Comparison of ENCODE assay signal across 1 cellular context in genomic region chr12:130583800-130584199, GRCh38.
TF ChIP-seq lines count a peak whose summit lies in the region.

No MANE protein-coding gene starts in this region.

TF ChIP-seq in HEK293, 187 proteins besides CTCF, POLR2A, EP300 and RAD21 (continued from another document):
- TF ChIP-seq ZNF148 (tag by site-specific recombination; IDR thresholded peaks at IDR 0.05; ENCODE audit: borderline replicate concordance) = peak; percentile 95
- TF ChIP-seq ZNF670 (tag by site-specific recombination; IDR thresholded peaks at IDR 0.05; ENCODE audit: low read depth) = peak; percentile 79; the same call in 1 of the 2 replicates
- TF ChIP-seq ZNF707 (tag by site-specific recombination; IDR thresholded peaks at IDR 0.05) = peak; percentile 55; the same call in 1 of the 2 replicates
- TF ChIP-seq, protein P1, sequence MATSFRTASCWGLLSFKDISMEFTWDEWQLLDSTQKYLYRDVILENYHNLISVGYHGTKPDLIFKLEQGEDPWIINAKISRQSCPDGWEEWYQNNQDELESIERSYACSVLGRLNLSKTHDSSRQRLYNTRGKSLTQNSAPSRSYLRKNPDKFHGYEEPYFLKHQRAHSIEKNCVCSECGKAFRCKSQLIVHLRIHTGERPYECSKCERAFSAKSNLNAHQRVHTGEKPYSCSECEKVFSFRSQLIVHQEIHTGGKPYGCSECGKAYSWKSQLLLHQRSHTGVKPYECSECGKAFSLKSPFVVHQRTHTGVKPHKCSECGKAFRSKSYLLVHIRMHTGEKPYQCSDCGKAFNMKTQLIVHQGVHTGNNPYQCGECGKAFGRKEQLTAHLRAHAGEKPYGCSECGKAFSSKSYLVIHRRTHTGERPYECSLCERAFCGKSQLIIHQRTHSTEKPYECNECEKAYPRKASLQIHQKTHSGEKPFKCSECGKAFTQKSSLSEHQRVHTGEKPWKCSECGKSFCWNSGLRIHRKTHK (tag by site-specific recombination; IDR thresholded peaks at IDR 0.05) = peak; percentile 41; the same call in 1 of the 2 replicates
- TF ChIP-seq, protein P2, sequence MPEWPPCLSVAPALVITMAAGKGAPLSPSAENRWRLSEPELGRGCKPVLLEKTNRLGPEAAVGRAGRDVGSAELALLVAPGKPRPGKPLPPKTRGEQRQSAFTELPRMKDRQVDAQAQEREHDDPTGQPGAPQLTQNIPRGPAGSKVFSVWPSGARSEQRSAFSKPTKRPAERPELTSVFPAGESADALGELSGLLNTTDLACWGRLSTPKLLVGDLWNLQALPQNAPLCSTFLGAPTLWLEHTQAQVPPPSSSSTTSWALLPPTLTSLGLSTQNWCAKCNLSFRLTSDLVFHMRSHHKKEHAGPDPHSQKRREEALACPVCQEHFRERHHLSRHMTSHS (tag by site-specific recombination; IDR thresholded peaks at IDR 0.05) = 0 out of 2 replicates have a peak, but pooled peaks have one; percentile 77
- TF ChIP-seq ZNF292 (tag by site-specific recombination; IDR thresholded peaks at IDR 0.05; ENCODE audit: borderline replicate concordance, low read depth) = no peak
- TF ChIP-seq ZNF571 (tag by site-specific recombination; IDR thresholded peaks at IDR 0.05) = 0 out of 2 replicates have a peak, but pooled peaks have one; percentile 19
- TF ChIP-seq ZNF223 (tag by site-specific recombination; IDR thresholded peaks at IDR 0.05) = no peak
- TF ChIP-seq ZNF692 (tag by site-specific recombination; IDR thresholded peaks at IDR 0.05) = no peak
- TF ChIP-seq ZNF621 (tag by site-specific recombination; IDR thresholded peaks at IDR 0.05) = peak; percentile 84; the same call in 1 of the 2 replicates
- TF ChIP-seq ZNF654 (tag by site-specific recombination; IDR thresholded peaks at IDR 0.05; ENCODE audit: low read depth) = no peak
- no peak for TF ChIP-seq ZNF830 (tag by site-specific recombination; IDR thresholded peaks at IDR 0.05; ENCODE audit: low read depth)
- peak; percentile 55; the same call in 1 of the 2 replicates for TF ChIP-seq ZNF248 (tag by site-specific recombination; IDR thresholded peaks at IDR 0.05)
- TF ChIP-seq, protein P3, sequence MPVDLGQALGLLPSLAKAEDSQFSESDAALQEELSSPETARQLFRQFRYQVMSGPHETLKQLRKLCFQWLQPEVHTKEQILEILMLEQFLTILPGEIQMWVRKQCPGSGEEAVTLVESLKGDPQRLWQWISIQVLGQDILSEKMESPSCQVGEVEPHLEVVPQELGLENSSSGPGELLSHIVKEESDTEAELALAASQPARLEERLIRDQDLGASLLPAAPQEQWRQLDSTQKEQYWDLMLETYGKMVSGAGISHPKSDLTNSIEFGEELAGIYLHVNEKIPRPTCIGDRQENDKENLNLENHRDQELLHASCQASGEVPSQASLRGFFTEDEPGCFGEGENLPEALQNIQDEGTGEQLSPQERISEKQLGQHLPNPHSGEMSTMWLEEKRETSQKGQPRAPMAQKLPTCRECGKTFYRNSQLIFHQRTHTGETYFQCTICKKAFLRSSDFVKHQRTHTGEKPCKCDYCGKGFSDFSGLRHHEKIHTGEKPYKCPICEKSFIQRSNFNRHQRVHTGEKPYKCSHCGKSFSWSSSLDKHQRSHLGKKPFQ (tag by site-specific recombination; IDR thresholded peaks at IDR 0.05) = no peak
- peak; percentile 51; the same call in 1 of the 2 replicates for TF ChIP-seq ZNF639 (tag by site-specific recombination; IDR thresholded peaks at IDR 0.05)
- peak; percentile 86; the same call in 1 of the 2 replicates for TF ChIP-seq ZNF747 (tag by site-specific recombination; IDR thresholded peaks at IDR 0.05)
- TF ChIP-seq ZNF623 (tag by site-specific recombination; IDR thresholded peaks at IDR 0.05) = no peak
- TF ChIP-seq ZNF175 (tag by site-specific recombination; IDR thresholded peaks at IDR 0.05) = no peak
- peak; percentile 52; the same call in 1 of the 2 replicates for TF ChIP-seq ZNF311 (tag by site-specific recombination; IDR thresholded peaks at IDR 0.05; ENCODE audit: borderline replicate concordance)
- TF ChIP-seq ZNF658 (tag by site-specific recombination; IDR thresholded peaks at IDR 0.05) = peak; percentile 82; the same call in 1 of the 2 replicates
- peak; percentile 16; the same call in 1 of the 2 replicates for TF ChIP-seq SP2 (tag by site-specific recombination; IDR thresholded peaks at IDR 0.05)
- TF ChIP-seq ZBTB7A (tag by site-specific recombination; IDR thresholded peaks at IDR 0.05; ENCODE audit: low read depth) = 0 out of 2 replicates have a peak, but pooled peaks have one; percentile 67
- no peak for TF ChIP-seq SCRT2 (tag by site-specific recombination; IDR thresholded peaks at IDR 0.05)
